Comparison of ENCODE assay signal across 8 cellular contexts in the genomic region with DNA sequence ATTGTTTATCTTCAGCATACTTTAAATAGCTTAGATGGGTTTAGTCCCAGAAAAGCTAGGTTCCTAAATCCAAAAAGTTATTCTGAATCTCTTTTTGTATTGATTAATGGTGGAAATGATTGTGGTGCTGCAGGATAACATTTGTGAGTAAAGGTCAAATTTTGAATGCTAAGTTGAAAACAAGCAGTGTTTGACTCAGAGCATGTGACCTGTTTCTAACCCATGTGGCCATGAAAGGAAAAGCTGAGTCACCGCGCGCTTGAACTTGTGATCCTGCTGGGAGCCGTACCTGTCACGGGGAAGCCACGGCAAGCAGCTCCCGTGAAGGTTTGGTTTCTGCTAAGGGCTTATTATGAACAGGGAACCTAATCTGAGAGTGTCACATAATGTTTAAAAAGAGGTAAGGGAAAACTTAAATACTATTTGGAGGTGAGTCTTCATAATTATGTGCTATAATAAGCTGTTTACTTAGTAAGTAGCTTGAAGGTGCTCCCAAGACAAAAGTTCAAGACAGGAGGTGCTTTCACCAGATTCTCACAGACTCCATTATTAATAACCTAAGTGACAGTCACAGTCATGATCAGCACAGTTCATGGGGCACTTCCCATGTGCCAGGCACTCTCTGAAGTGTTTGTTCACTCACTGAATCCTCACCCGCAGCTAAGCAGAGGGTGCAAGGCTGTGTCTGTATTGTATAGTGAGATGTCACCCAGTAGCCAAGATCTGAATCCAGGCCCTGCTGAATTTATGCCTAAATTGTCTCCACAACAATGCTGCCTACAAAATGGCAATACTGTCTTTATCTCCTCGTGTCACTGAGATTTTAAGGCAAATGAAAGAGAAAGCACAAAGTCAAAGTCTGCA.
A peak's percentile ranks its signal among the peaks of the same experiment; 100 is the strongest.
DNase-seq lines count a peak whose midpoint lies in the region; ATAC-seq and TF ChIP-seq lines count a peak whose summit lies in the region.

No MANE protein-coding gene starts in this region.

- peak overlapping the region; percentile 82 for H3K4me3 Mint-ChIP-seq in T-helper 17 cell

- TF ChIP-seq POLR2A in spleen (IDR thresholded peaks at IDR 0.05) = no peak

- H3K27me3 ChIP-seq in spleen (replicated peaks in 1 of 7) = no peaks in the 10 kb centered on the region

- ATAC-seq in GM19467 (IDR thresholded peaks at IDR 0.05; ENCODE audit: unreplicated experiment) (peak; percentile 80), T-helper 17 cell (peak; percentile 78)

- DNase-seq in COLO668 (lab: John Stamatoyannopoulos, UW; ENCODE audit: unreplicated experiment) (peak; percentile 77), HK-2 (ENCODE audit: unreplicated experiment) (peak; percentile 73), T-helper 17 cell (peak in 1 of 3 donors; percentile 25), astrocyte of the cerebellum (ENCODE audit: low read depth) (peak; percentile 90), iPS-NIHi7 (ENCODE audit: extremely low spot score) (peak; percentile 64), spleen (peak; percentile 85), retina (no peak)

- H3K27ac ChIP-seq in spleen = peak overlapping the region in 2 of 8 donors; percentile 47 to 54

- 20 to 35% (median 26%) methylated on average over 9 of the region's 9 CpGs for WGBS in spleen, 5 donors

- in situ Hi-C loops in astrocyte of the cerebellum (cut with HindIII; ENCODE audit: low sequenced_read_pairs) = no loop called here

- TF ChIP-seq CTCF in astrocyte of the cerebellum (IDR thresholded peaks at IDR 0.05; ENCODE audit: low read depth, low read length, missing control alignments) = no peak
- no peak for TF ChIP-seq CTCF in spleen (IDR thresholded peaks at IDR 0.05 in 8 of 11, conservative IDR thresholded peaks at IDR 0.05 in 3 of 11)

- H3K4me3 ChIP-seq in astrocyte of the cerebellum (ENCODE audit: low read depth, low read length) = no peak overlapping the region
- peak overlapping the region in 2 of 8 donors; percentile 5 to 20 for H3K4me3 ChIP-seq in spleen

- H3K27ac Mint-ChIP-seq in T-helper 17 cell = peak overlapping the region; percentile 54

- peaks cover 19% of the 10 kb centered on the region for H3K4me1 Mint-ChIP-seq in T-helper 17 cell

- H3K27me3 Mint-ChIP-seq in T-helper 17 cell = peaks cover 23% of the 10 kb centered on the region

- H3K4me1 ChIP-seq in spleen = peaks cover 0 to 21% (median 13%) of the 10 kb centered on the region in 6 donors

- peaks cover 3% of the 10 kb centered on the region for H3K36me3 Mint-ChIP-seq in T-helper 17 cell (ENCODE audit: low read depth)

- intact Hi-C loops in spleen (cut with DNase I; ENCODE audit: low total_unique reads) = no loop called here

- H3K36me3 ChIP-seq in spleen = no peaks in the 10 kb centered on the region

- H3K9me3 ChIP-seq in T-helper 17 cell (ENCODE audit: control insufficient read depth, low read length, poor library complexity, severe bottlenecking) (no peaks in the 10 kb centered on the region), spleen (no peaks in the 10 kb centered on the region)
